ENCODE assay signal across 1 cellular context in the genomic region with DNA sequence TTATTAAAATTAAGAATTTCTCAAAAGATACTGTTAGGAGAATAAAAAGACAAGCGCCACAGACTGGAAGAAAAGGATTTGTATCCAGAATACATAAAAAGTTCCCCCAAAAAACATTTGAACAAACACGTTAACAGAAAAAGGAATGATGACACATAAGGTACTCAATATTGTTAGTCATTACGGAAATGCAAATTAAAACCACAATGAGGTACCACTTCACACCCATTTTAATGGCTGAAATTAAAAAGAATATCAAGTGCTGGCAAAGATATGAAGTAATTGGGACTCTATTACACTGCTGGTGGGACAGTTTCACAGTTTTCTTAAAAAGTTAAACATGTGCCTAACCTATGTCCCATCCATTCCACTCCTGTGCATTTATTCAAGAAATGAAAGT.
A peak's percentile ranks its signal among the peaks of the same experiment; 100 is the strongest.
TF ChIP-seq lines count a peak whose summit lies in the region.

No MANE protein-coding gene starts in this region.

TF ChIP-seq in GM12878, 131 proteins besides CTCF, POLR2A, EP300 and RAD21:
- TF ChIP-seq RCOR1 (conservative IDR thresholded peaks at IDR 0.05; ENCODE audit: low read depth, low read length) (no peak), STAT1 (conservative IDR thresholded peaks at IDR 0.05) (no peak), TBL1XR1 (IDR thresholded peaks at IDR 0.05; ENCODE audit: low read depth, low read length) (no peak), RUNX3 (IDR thresholded peaks at IDR 0.05; ENCODE audit: low read length) (peak; percentile 21; the same call in 1 of the 2 replicates), CHD2 (IDR thresholded peaks at IDR 0.05; ENCODE audit: borderline replicate concordance, low read depth, low read length) (no peak), ZNF217 (IDR thresholded peaks at IDR 0.05) (no peak)
